In the genomic region with DNA sequence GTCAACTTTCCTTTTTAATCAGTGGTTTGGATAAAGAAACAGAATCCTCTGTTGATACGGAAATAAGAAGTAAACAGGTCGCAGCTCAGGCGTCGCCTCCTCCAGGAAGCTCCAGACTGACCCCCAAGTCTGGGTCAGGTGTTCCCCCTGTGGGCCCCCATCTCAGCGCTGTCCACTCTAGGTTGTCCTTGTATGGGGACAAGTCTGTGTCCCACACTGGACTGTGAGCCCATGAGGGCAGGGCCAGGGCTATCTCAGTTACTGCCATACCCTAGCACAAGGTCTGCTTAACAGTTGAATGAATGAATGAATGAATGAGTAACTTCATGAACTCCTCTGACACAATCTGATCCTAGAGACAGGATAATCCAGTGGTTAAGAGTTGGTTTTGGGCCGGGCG, we compare ENCODE assay signal across 1 cellular context.
A peak's percentile ranks its signal among the peaks of the same experiment; 100 is the strongest.
TF ChIP-seq lines count a peak whose summit lies in the region.

No MANE protein-coding gene starts in this region.

TF ChIP-seq in HepG2, 621 proteins besides CTCF, POLR2A, EP300 and RAD21 (continues in another document):
- TF ChIP-seq ZMYM2 (CRISPR knock-in tag; IDR thresholded peaks at IDR 0.05) (no peak), ZNF724P (CRISPR knock-in tag; IDR thresholded peaks at IDR 0.05; ENCODE audit: borderline replicate concordance) (no peak), ZNF30 (CRISPR knock-in tag; IDR thresholded peaks at IDR 0.05) (no peak), ZNF766 (CRISPR knock-in tag; IDR thresholded peaks at IDR 0.05; ENCODE audit: borderline replicate concordance) (no peak), HMGA1 (CRISPR knock-in tag; conservative IDR thresholded peaks at IDR 0.05) (no peak), ZNF432 (CRISPR knock-in tag; IDR thresholded peaks at IDR 0.05; ENCODE audit: borderline replicate concordance) (no peak), ZNF276 (CRISPR knock-in tag; IDR thresholded peaks at IDR 0.05; ENCODE audit: low read depth) (0 out of 2 replicates have a peak, but pooled peaks have one; percentile 2), HES4 (CRISPR knock-in tag; IDR thresholded peaks at IDR 0.05; ENCODE audit: borderline replicate concordance) (no peak), ZNF296 (CRISPR knock-in tag; conservative IDR thresholded peaks at IDR 0.05) (0 out of 2 replicates have a peak, but pooled peaks have one; percentile 3), HBP1 (CRISPR knock-in tag; IDR thresholded peaks at IDR 0.05; ENCODE audit: low read depth) (no peak; the same call in 1 of the 2 replicates), REL (CRISPR knock-in tag; conservative IDR thresholded peaks at IDR 0.05) (no peak), ZNF710 (CRISPR knock-in tag; IDR thresholded peaks at IDR 0.05; ENCODE audit: borderline replicate concordance) (0 out of 2 replicates have a peak, but pooled peaks have one; percentile 22), HNF1B (CRISPR knock-in tag; IDR thresholded peaks at IDR 0.05) (no peak), MTF2 (CRISPR knock-in tag; IDR thresholded peaks at IDR 0.05; ENCODE audit: borderline replicate concordance) (no peak), TFE3 (CRISPR knock-in tag; IDR thresholded peaks at IDR 0.05) (no peak), MEF2D (CRISPR knock-in tag; IDR thresholded peaks at IDR 0.05) (no peak), ZFP62 (CRISPR knock-in tag; IDR thresholded peaks at IDR 0.05) (no peak), PCBP1 (IDR thresholded peaks at IDR 0.05; ENCODE audit: borderline replicate concordance, low read depth, low read length) (no peak), SNAI1 (CRISPR knock-in tag; IDR thresholded peaks at IDR 0.05; ENCODE audit: borderline replicate concordance) (no peak), ATF7 (IDR thresholded peaks at IDR 0.05) (no peak), ATF7 (CRISPR knock-in tag; IDR thresholded peaks at IDR 0.05) (no peak), ETV5 (CRISPR knock-in tag; IDR thresholded peaks at IDR 0.05; ENCODE audit: borderline replicate concordance) (no peak), ZNF614 (CRISPR knock-in tag; IDR thresholded peaks at IDR 0.05; ENCODE audit: borderline replicate concordance) (no peak), MAZ (IDR thresholded peaks at IDR 0.05; ENCODE audit: borderline replicate concordance, low read depth, low read length) (no peak), MAZ (CRISPR knock-in tag; IDR thresholded peaks at IDR 0.05; ENCODE audit: low read depth) (no peak), ZNF441 (CRISPR knock-in tag; IDR thresholded peaks at IDR 0.05; ENCODE audit: borderline replicate concordance) (no peak), SP1 (IDR thresholded peaks at IDR 0.05) (no peak), SP1 (CRISPR knock-in tag; IDR thresholded peaks at IDR 0.05) (no peak), SYNCRIP (IDR thresholded peaks at IDR 0.05; ENCODE audit: insufficient read depth, low read depth, low read length) (no peak), ZNF737 (CRISPR knock-in tag; IDR thresholded peaks at IDR 0.05; ENCODE audit: borderline replicate concordance) (no peak), NFE2L2 (IDR thresholded peaks at IDR 0.05; ENCODE audit: low read length) (no peak), THAP8 (CRISPR knock-in tag; IDR thresholded peaks at IDR 0.05; ENCODE audit: borderline replicate concordance) (no peak), HOXA7 (CRISPR knock-in tag; IDR thresholded peaks at IDR 0.05) (no peak), ZNF484 (CRISPR knock-in tag; IDR thresholded peaks at IDR 0.05; ENCODE audit: borderline replicate concordance, low read depth) (no peak), RARA (CRISPR knock-in tag; IDR thresholded peaks at IDR 0.05) (peak; percentile 23; the same call in 1 of the 2 replicates), ZBTB1 (CRISPR knock-in tag; IDR thresholded peaks at IDR 0.05; ENCODE audit: borderline replicate concordance) (no peak), RXRA (CRISPR knock-in tag; IDR thresholded peaks at IDR 0.05) (no peak), SRF (IDR thresholded peaks at IDR 0.05; ENCODE audit: low read depth, low read length) (peak; percentile 77), ZMYM4 (CRISPR knock-in tag; IDR thresholded peaks at IDR 0.05) (no peak), ZNF143 (CRISPR knock-in tag; IDR thresholded peaks at IDR 0.05) (no peak), ZNF619 (CRISPR knock-in tag; IDR thresholded peaks at IDR 0.05) (0 out of 2 replicates have a peak, but pooled peaks have one; percentile 0), NR2F2 (IDR thresholded peaks at IDR 0.05; ENCODE audit: borderline replicate concordance, low read depth) (no peak), HMGXB4 (CRISPR knock-in tag; IDR thresholded peaks at IDR 0.05; ENCODE audit: borderline replicate concordance in 1 of 2, low read depth in 1 of 2) (peak in 1 of 2 experiments; percentile 5; a peak in 1 of 4 replicates), RBAK (CRISPR knock-in tag; IDR thresholded peaks at IDR 0.05) (no peak), TCF7 (IDR thresholded peaks at IDR 0.05; ENCODE audit: low read depth) (no peak), TBX3 (IDR thresholded peaks at IDR 0.05; ENCODE audit: borderline replicate concordance) (no peak), SP5 (CRISPR knock-in tag; IDR thresholded peaks at IDR 0.05; ENCODE audit: borderline replicate concordance, low read depth) (no peak), ZNF580 (CRISPR knock-in tag; IDR thresholded peaks at IDR 0.05; ENCODE audit: borderline replicate concordance, low read depth) (no peak), ZNF512 (CRISPR knock-in tag; IDR thresholded peaks at IDR 0.05) (no peak), MTF1 (CRISPR knock-in tag; IDR thresholded peaks at IDR 0.05) (no peak), MYC (CRISPR knock-in tag; IDR thresholded peaks at IDR 0.05; ENCODE audit: borderline replicate concordance) (no peak), NFATC3 (CRISPR knock-in tag; IDR thresholded peaks at IDR 0.05) (no peak), ZNF205 (CRISPR knock-in tag; IDR thresholded peaks at IDR 0.05) (no peak), HNF4A (CRISPR knock-in tag; IDR thresholded peaks at IDR 0.05) (peak; percentile 58), ZNF367 (CRISPR knock-in tag; IDR thresholded peaks at IDR 0.05; ENCODE audit: borderline replicate concordance) (no peak)
- TF ChIP-seq, protein P1, sequence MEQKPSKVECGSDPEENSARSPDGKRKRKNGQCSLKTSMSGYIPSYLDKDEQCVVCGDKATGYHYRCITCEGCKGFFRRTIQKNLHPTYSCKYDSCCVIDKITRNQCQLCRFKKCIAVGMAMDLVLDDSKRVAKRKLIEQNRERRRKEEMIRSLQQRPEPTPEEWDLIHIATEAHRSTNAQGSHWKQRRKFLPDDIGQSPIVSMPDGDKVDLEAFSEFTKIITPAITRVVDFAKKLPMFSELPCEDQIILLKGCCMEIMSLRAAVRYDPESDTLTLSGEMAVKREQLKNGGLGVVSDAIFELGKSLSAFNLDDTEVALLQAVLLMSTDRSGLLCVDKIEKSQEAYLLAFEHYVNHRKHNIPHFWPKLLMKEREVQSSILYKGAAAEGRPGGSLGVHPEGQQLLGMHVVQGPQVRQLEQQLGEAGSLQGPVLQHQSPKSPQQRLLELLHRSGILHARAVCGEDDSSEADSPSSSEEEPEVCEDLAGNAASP (CRISPR knock-in tag; IDR thresholded peaks at IDR 0.05; ENCODE audit: borderline replicate concordance): peak; percentile 46; the same call in 1 of the 2 replicates
- TF ChIP-seq, protein P2, sequence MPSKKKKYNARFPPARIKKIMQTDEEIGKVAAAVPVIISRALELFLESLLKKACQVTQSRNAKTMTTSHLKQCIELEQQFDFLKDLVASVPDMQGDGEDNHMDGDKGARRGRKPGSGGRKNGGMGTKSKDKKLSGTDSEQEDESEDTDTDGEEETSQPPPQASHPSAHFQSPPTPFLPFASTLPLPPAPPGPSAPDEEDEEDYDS (CRISPR knock-in tag; IDR thresholded peaks at IDR 0.05): no peak
